In the genomic region with DNA sequence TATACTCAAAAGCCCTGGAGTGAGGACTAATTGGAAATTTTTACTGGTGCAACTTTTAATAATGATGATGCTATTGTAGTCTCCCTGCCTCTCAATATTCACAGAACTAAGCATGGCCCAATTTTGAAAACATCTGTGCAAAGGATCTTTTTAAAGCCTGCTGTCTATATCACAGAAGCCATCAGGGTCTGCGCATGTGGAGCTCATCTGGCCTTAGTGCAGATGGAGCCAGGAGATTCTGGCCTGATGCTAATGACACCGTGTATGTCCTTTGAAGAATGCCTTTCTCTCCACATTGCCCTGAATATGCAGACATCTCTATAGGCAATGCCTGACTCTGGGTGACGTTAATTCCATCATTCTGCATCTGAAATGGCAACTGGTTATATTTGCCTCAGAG, we compare ENCODE assay signal across 24 cellular contexts.
"Had no signal": no experiment of that assay in that cellular context is flagged by ENCODE, and none has a peak within 500 bp of the region (broad histone marks: within the 10 kb centered on the region; RNA-seq: fewer than 3 reads in every experiment).

No MANE protein-coding gene starts in this region.

- ATAC-seq: effector memory CD8-positive, alpha-beta T cell; esophagus mucosa; foreskin keratinocyte; gastrocnemius medialis; gastroesophageal sphincter; heart left ventricle; heart right ventricle had no signal

- H3K27ac ChIP-seq: colonic mucosa, coronary artery, dorsolateral prefrontal cortex, epithelial cell of prostate, esophagus muscularis mucosa, esophagus squamous epithelium, foreskin keratinocyte, gastrocnemius medialis, gastroesophageal sphincter, heart left ventricle, heart right ventricle had no signal

- H3K36me3 ChIP-seq: colonic mucosa, esophagus muscularis mucosa, esophagus squamous epithelium, gastrocnemius medialis, gastroesophageal sphincter, heart left ventricle, heart right ventricle had no signal

- H3K4me1 ChIP-seq: colonic mucosa, esophagus muscularis mucosa, esophagus squamous epithelium, foreskin keratinocyte, gastrocnemius medialis, gastroesophageal sphincter, heart left ventricle, heart right ventricle had no signal

- H3K4me3 ChIP-seq: colonic mucosa, coronary artery, dorsolateral prefrontal cortex, esophagus muscularis mucosa, esophagus squamous epithelium, gastrocnemius medialis, gastroesophageal sphincter, heart left ventricle, heart right ventricle had no signal

- DNase-seq: colonic mucosa; cortex of kidney; dermis blood vessel endothelial cell; dorsolateral prefrontal cortex; effector CD4-positive, alpha-beta T cell; effector CD8-positive, alpha-beta T cell; effector memory CD4-positive, alpha-beta T cell; effector memory CD8-positive, alpha-beta T cell; endodermal cell; erythroblast; esophagus squamous epithelium; foreskin fibroblast; foreskin keratinocyte; foreskin melanocyte; gastrocnemius medialis; glutamatergic neuron; head of caudate nucleus; heart left ventricle; heart right ventricle had no signal

- H3K27me3 ChIP-seq: colonic mucosa, esophagus squamous epithelium, foreskin keratinocyte, gastrocnemius medialis, gastroesophageal sphincter, heart left ventricle had no signal

- H3K9me3 ChIP-seq: colonic mucosa, esophagus muscularis mucosa, esophagus squamous epithelium, gastrocnemius medialis, gastroesophageal sphincter had no signal
